30 cellular contexts compared by ENCODE assay signal in the genomic region with DNA sequence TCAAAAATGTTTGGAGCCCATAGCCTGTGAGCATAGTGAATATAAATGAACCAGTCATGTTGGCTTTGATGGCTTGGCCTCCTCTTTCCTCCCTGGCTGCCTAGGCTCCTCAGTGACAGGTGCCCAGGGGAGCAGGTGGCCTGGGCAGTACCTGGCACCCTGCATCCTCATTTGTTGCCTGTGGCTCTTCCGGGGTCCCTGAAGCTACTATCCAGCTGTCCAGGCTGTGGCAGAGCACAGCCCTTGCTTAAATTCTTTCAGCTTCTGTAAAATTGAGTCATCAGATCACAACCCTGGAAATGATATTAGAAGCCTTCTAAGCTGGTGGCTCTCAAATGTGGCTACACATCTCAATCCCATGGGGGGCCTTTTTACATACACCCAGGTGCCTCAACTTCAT.
"Had no signal": no experiment of that assay in that cellular context is flagged by ENCODE, and none has a peak within 500 bp of the region (broad histone marks: within the 10 kb centered on the region; RNA-seq: fewer than 3 reads in every experiment).

No MANE protein-coding gene starts in this region.

- FAIRE-seq: pancreas had no signal

- H3K27me3 Mint-ChIP-seq: natural killer cell treated with Interleukin-12 subunit alpha and Interleukin-12 subunit beta and Interleukin-15 and Interleukin-18, amount 100 ng/mL, for 72 hours; stimulated activated memory B cell treated with anti-CD40 and anti-IgM and Interleukin-4, amounts not matched to agents 10 μg/mL and 1 μg/mL and 100 μg/mL, for 72 hours; stimulated activated naive CD8-positive, alpha-beta T cell treated with anti-CD3 and anti-CD28 coated beads, Interleukin-15, amount 100 ng/mL, for 72 hours; type B pancreatic cell had no signal

- H3K4me1 ChIP-seq: pancreas, psoas muscle, right lobe of liver, sigmoid colon, spleen, suprapubic skin, testis, tibial artery, transverse colon, upper lobe of right lung, uterus had no signal

- DNase-seq: naive thymus-derived CD8-positive, alpha-beta T cell; nephron progenitor cell; nucleus accumbens; pancreas; psoas muscle; right cardiac atrium; right lobe of liver; sigmoid colon; spleen; stimulated activated CD4-positive, alpha-beta T cell treated with anti-CD3 and anti-CD28 coated beads, Interleukin-12 subunit alpha, Interleukin-12 subunit beta, amount 100 ng/mL, for 4 hours; stimulated activated CD4-positive, alpha-beta T cell treated with anti-CD3 and anti-CD28 coated beads, Interleukin-1b, Interleukin-23, amount 100 ng/mL, for 48 hours; stimulated activated CD4-positive, alpha-beta T cell treated with anti-CD3 and anti-CD28 coated beads, Interleukin-4, amount 100 ng/mL, for 1 hour; stimulated activated CD4-positive, alpha-beta T cell treated with anti-CD3 and anti-CD28 coated beads, Interleukin-4, amount 100 ng/mL, for 4 hours; stimulated activated CD8-positive, alpha-beta memory T cell treated with anti-CD3 and anti-CD28 coated beads, Interleukin-4, amount 100 ng/mL, for 48 hours; stimulated activated naive CD4-positive, alpha-beta T cell; stimulated activated naive CD8-positive, alpha-beta T cell treated with anti-CD3 and anti-CD28 coated beads, Interleukin-15, amount 100 ng/mL, for 72 hours; stimulated activated naive CD8-positive, alpha-beta T cell treated with anti-CD3 and anti-CD28 coated beads, Interleukin-15, Interleukin-2, amounts not matched to agents 100 U/mL and 50 U/mL, for 24 hours; testis; tibial artery; transverse colon; upper lobe of right lung; uterus had no signal

- H3K4me3 ChIP-seq: pancreas, psoas muscle, right lobe of liver, sigmoid colon, skin epidermis, smooth muscle cell, spleen, suprapubic skin, testis, tibial artery, transverse colon, upper lobe of right lung, uterus had no signal

- H3K4me3 Mint-ChIP-seq: naive thymus-derived CD8-positive, alpha-beta T cell; natural killer cell treated with Interleukin-12 subunit alpha and Interleukin-12 subunit beta and Interleukin-15 and Interleukin-18, amount 100 ng/mL, for 72 hours; nephron progenitor cell; neural crest cell; stimulated activated memory B cell treated with anti-CD40 and anti-IgM and Interleukin-4, amounts not matched to agents 10 μg/mL and 1 μg/mL and 100 μg/mL, for 72 hours; stimulated activated naive CD8-positive, alpha-beta T cell treated with anti-CD3 and anti-CD28 coated beads, Interleukin-15, amount 100 ng/mL, for 72 hours; type B pancreatic cell had no signal

- H3K27ac Mint-ChIP-seq: naive thymus-derived CD8-positive, alpha-beta T cell; natural killer cell treated with Interleukin-12 subunit alpha and Interleukin-12 subunit beta and Interleukin-15 and Interleukin-18, amount 100 ng/mL, for 72 hours; nephron progenitor cell; stimulated activated memory B cell treated with anti-CD40 and anti-IgM and Interleukin-4, amounts not matched to agents 10 μg/mL and 1 μg/mL and 100 μg/mL, for 72 hours; stimulated activated naive CD8-positive, alpha-beta T cell treated with anti-CD3 and anti-CD28 coated beads, Interleukin-15, amount 100 ng/mL, for 72 hours; type B pancreatic cell had no signal

- H3K9me3 ChIP-seq: neutrophil, pancreas, psoas muscle, right lobe of liver, sigmoid colon, suprapubic skin, testis, tibial artery, transverse colon, upper lobe of right lung, uterus had no signal

- H3K36me3 Mint-ChIP-seq: naive thymus-derived CD8-positive, alpha-beta T cell; natural killer cell treated with Interleukin-12 subunit alpha and Interleukin-12 subunit beta and Interleukin-15 and Interleukin-18, amount 100 ng/mL, for 72 hours; stimulated activated memory B cell treated with anti-CD40 and anti-IgM and Interleukin-4, amounts not matched to agents 10 μg/mL and 1 μg/mL and 100 μg/mL, for 72 hours; type B pancreatic cell had no signal

- ATAC-seq: naive thymus-derived CD8-positive, alpha-beta T cell; natural killer cell treated with Interleukin-12 subunit alpha and Interleukin-12 subunit beta and Interleukin-15 and Interleukin-18, amount 100 ng/mL, for 72 hours; pancreas; psoas muscle; right cardiac atrium; right lobe of liver; stimulated activated memory B cell treated with anti-CD40 and anti-IgM and Interleukin-4, amounts not matched to agents 10 μg/mL and 1 μg/mL and 100 μg/mL, for 72 hours; stimulated activated naive CD8-positive, alpha-beta T cell treated with anti-CD3 and anti-CD28 coated beads, Interleukin-15, amount 100 ng/mL, for 72 hours; stimulated activated naive CD8-positive, alpha-beta T cell treated with anti-CD3 and anti-CD28 coated beads, Interleukin-15, Interleukin-2, amounts not matched to agents 100 U/mL and 50 U/mL, for 24 hours; upper lobe of right lung had no signal

- H3K27me3 ChIP-seq: neutrophil, pancreas, right lobe of liver, sigmoid colon, spleen, suprapubic skin, testis, tibial artery, transverse colon, upper lobe of right lung, uterus had no signal

- H3K9me3 Mint-ChIP-seq: nephron progenitor cell, type B pancreatic cell had no signal

- H3K4me1 Mint-ChIP-seq: naive thymus-derived CD8-positive, alpha-beta T cell; nephron progenitor cell; stimulated activated memory B cell treated with anti-CD40 and anti-IgM and Interleukin-4, amounts not matched to agents 10 μg/mL and 1 μg/mL and 100 μg/mL, for 72 hours; stimulated activated naive CD8-positive, alpha-beta T cell treated with anti-CD3 and anti-CD28 coated beads, Interleukin-15, amount 100 ng/mL, for 72 hours had no signal

- H3K27ac ChIP-seq: neutrophil, pancreas, psoas muscle, right lobe of liver, sigmoid colon, skin epidermis, spleen, suprapubic skin, testis, tibial artery, transverse colon, upper lobe of right lung, uterus had no signal

- H3K36me3 ChIP-seq: neutrophil, pancreas, right lobe of liver, sigmoid colon, spleen, suprapubic skin, tibial artery, transverse colon, upper lobe of right lung, uterus had no signal
